Comparison of ENCODE assay signal across 10 cellular contexts in the genomic region with DNA sequence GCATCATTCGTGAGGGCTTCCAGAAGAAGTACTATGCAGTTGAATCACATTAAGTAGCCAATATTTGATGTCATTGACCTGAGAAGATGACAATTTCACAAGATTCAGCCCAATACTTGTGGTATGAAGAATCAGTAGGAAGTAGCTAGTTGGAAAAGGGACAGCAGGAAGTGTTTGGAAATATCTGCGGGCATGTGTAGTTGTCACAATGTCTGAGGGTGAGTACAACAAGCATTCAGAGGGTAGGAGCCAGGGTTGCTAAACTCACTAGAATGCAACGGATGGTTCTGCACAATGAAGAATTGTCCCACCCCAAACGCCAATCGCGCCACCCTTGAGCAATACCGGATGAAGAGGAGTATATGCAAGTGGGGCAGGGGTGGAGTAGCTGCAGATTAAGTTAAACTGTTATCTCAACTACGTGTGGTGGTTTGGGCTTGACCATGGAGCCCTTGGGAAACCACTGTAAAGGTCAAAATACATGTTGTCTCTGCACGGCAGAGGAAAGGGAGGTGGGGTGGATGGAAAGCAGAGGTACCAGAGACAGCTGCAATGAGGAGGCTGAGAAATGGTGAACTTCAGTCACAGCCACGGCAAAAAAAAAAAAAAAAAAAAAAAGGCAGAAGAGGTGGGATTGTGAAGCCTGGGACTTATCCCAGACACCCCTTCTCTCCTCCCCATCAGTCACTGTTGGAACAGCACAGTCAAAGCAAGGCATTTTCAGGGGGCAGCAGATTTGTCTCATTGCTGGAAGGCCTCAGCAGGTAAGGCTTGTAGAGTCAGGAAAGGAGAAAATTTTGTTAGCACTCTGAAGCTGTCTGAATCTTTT. TPM values are rescaled to one million over a fixed set of nuclear protein-coding genes. Genes with fewer than 3 reads are reported as not detected.
DNase-seq lines count a peak whose midpoint lies in the region; ATAC-seq, FAIRE-seq and TF ChIP-seq lines count a peak whose summit lies in the region.
"Had no signal": no experiment of that assay in that cellular context is flagged by ENCODE, and none has a peak within 500 bp of the region (broad histone marks: within the 10 kb centered on the region; RNA-seq: fewer than 3 reads in every experiment).

No MANE protein-coding gene starts in this region.

- intact Hi-C loops in Calu3 (cut with micrococcal nuclease; ENCODE audit: unreplicated experiment) = loop anchor here (1.0 to 5.0 kb wide), 6 partner anchors 22 to 101 kb away; a partner anchor contains a TSS

- BruUV-seq in Calu3 (replicated peaks; lab: Mats Ljungman, UMichigan) = no TSS peak

- no peak for FAIRE-seq in GM12892 (lab: Jason Lieb, UNC)

- H3K9me3 Mint-ChIP-seq in Calu3 (ENCODE audit: low read depth, unreplicated experiment) = peaks cover 5% of the 10 kb centered on the region
- peaks cover 0 to 5% of the 10 kb centered on the region in 2 donors for H3K9me3 Mint-ChIP-seq in effector memory CD8-positive, alpha-beta T cell
- peaks cover 2% of the 10 kb centered on the region for H3K9me3 Mint-ChIP-seq in nephron

- H3K4me1 Mint-ChIP-seq in Calu3 (ENCODE audit: low read depth, unreplicated experiment) (peaks cover 55% of the 10 kb centered on the region), nephron (peaks cover 14% of the 10 kb centered on the region)
- peaks cover 0 to 18% of the 10 kb centered on the region in 2 donors for H3K4me1 Mint-ChIP-seq in effector memory CD8-positive, alpha-beta T cell (ENCODE audit: low read depth in 2 of 2)

- DNase-seq in Calu3 (peak; percentile 84), NOMO-1 treated with dmso at 0.1 percent for 144 hours (lab: John Stamatoyannopoulos, UW; ENCODE audit: unreplicated experiment) (peak; percentile 99), GM12892 (ENCODE audit: insufficient read length) (no peak), NCI-H69 (lab: John Stamatoyannopoulos, UW) (no peak)
- DNase-seq in effector memory CD8-positive, alpha-beta T cell = no peak

- CTCF ChIA-PET in Calu3 (lab: Charles Lee) = interaction anchor here (0.6 to 1.9 kb wide), 14 partner anchors 23 to 522 kb away, joined by 3 to 21 read pairs (median 4); no protein-coding TSS in a partner anchor

- no peak for TF ChIP-seq POLR2A in GM12892 (IDR thresholded peaks at IDR 0.05; ENCODE audit: low read depth, low read length)

- H3K27ac Mint-ChIP-seq in Calu3 (ENCODE audit: unreplicated experiment) = peak overlapping the region; percentile 98
- H3K27ac Mint-ChIP-seq in effector memory CD8-positive, alpha-beta T cell = peak overlapping the region in 1 of 2 donors; percentile 85
- H3K27ac Mint-ChIP-seq in nephron = peak overlapping the region; percentile 19 to 94 (median 83)
- H3K27ac Mint-ChIP-seq: progenitor cell of endocrine pancreas had no signal

- no peak for TF ChIP-seq CTCF in Calu3 (IDR thresholded peaks at IDR 0.05; ENCODE audit: unreplicated experiment)
- no peak for TF ChIP-seq CTCF in nephron (IDR thresholded peaks at IDR 0.05; ENCODE audit: unreplicated experiment in 3 of 3)

- peaks cover 12% of the 10 kb centered on the region for H3K27me3 Mint-ChIP-seq in Calu3 (ENCODE audit: unreplicated experiment)
- H3K27me3 Mint-ChIP-seq in effector memory CD8-positive, alpha-beta T cell = peaks cover 5 to 10% of the 10 kb centered on the region in 2 donors
- H3K27me3 Mint-ChIP-seq in nephron (ENCODE audit: low read depth) = no peaks in the 10 kb centered on the region
- H3K27me3 Mint-ChIP-seq: progenitor cell of endocrine pancreas had no signal

- H3K4me3 Mint-ChIP-seq in Calu3 (ENCODE audit: low read depth, unreplicated experiment) = peak overlapping the region; percentile 72
- peak overlapping the region in 1 of 2 donors; percentile 44 for H3K4me3 Mint-ChIP-seq in effector memory CD8-positive, alpha-beta T cell
- no peak overlapping the region for H3K4me3 Mint-ChIP-seq in nephron

- peak; percentile 59 for ATAC-seq in effector memory CD8-positive, alpha-beta T cell (replicated peaks)
- ATAC-seq in HG02885 (IDR thresholded peaks at IDR 0.05; ENCODE audit: poor library complexity, unreplicated experiment) (no peak), GM19452 (IDR thresholded peaks at IDR 0.05; ENCODE audit: unreplicated experiment) (no peak)

- H3K36me3 Mint-ChIP-seq in Calu3 (ENCODE audit: insufficient read depth, unreplicated experiment) = peaks cover 66% of the 10 kb centered on the region
- H3K36me3 Mint-ChIP-seq in effector memory CD8-positive, alpha-beta T cell (ENCODE audit: insufficient read depth) = no peaks in the 10 kb centered on the region
- no peaks in the 10 kb centered on the region for H3K36me3 Mint-ChIP-seq in nephron (ENCODE audit: low read depth)

RNA-seq across cellular contexts. Expression of a gene that starts 5.1 kb away (rescaled TPM):
- 25.4 and 39.9 TPM in 2 replicates for total RNA-seq in Calu3 (2022)
- 6.3 TPM for polyA plus RNA-seq in GM12892 (2012; ENCODE audit: missing spikeins)
- total RNA-seq: progenitor cell of endocrine pancreas, urinary bladder had no signal

RNA-seq across cellular contexts. Expression of a gene that starts 52.6 kb away (rescaled TPM):
- 2.4 and 3.2 TPM in 2 replicates for total RNA-seq in Calu3 (2022)
- not detected for polyA plus RNA-seq in GM12892 (2012; ENCODE audit: missing spikeins)
- total RNA-seq: progenitor cell of endocrine pancreas had no signal
- polyA plus RNA-seq: urinary bladder had no signal

Comparison
In these comparisons a context has a peak if more than half of its experiments do, and no peak if none do; other contexts are left out.
1. DNase-seq: peak in Calu3 (single experiment) and NOMO-1 treated with dmso at 0.1 percent for 144 hours (single experiment); none in effector memory CD8-positive, alpha-beta T cell (0 of 3), GM12892 (single experiment) and NCI-H69 (single experiment).